ENCODE assay signal across 8 cellular contexts in genomic region chr15:58440181-58440910, GRCh38. TPM values are rescaled to one million over a fixed set of nuclear protein-coding genes. Genes with fewer than 3 reads are reported as not detected.
DNase-seq lines count a peak whose midpoint lies in the region; ATAC-seq and TF ChIP-seq lines count a peak whose summit lies in the region.

No MANE protein-coding gene starts in this region.

- H3K9me2 ChIP-seq in HCT116 (ENCODE audit: insufficient read depth), result no peaks in the 10 kb centered on the region

- peak; percentile 69 for ATAC-seq in HCT116
- ATAC-seq in activated naive CD8-positive, alpha-beta T cell treated with anti-CD3 and anti-CD28 coated beads, Interleukin-2, amount 10 ng/mL, durations not matched to agents 7 days and 5 days (ENCODE audit: low read depth), result no peak
- peak; percentile 55 to 92 (median 90) for ATAC-seq in heart right ventricle
- no peak for ATAC-seq in HG03378 (IDR thresholded peaks at IDR 0.05; ENCODE audit: unreplicated experiment)
- ATAC-seq in GM19023 (IDR thresholded peaks at IDR 0.05; ENCODE audit: unreplicated experiment), result no peak
- no peak for ATAC-seq in HG03442 (IDR thresholded peaks at IDR 0.05; ENCODE audit: unreplicated experiment)

- no peaks in the 10 kb centered on the region for H3K9me3 Mint-ChIP-seq in activated naive CD8-positive, alpha-beta T cell treated with anti-CD3 and anti-CD28 coated beads, Interleukin-2, amount 10 ng/mL, durations not matched to agents 7 days and 5 days

- no peaks in the 10 kb centered on the region for H3K79me2 ChIP-seq in HCT116 (ENCODE audit: insufficient read depth, low read length)

- peak; percentile 59 for DNase-seq in HCT116 (ENCODE audit: low read depth, low spot score)
- DNase-seq in activated naive CD8-positive, alpha-beta T cell treated with anti-CD3 and anti-CD28 coated beads, Interleukin-2, amount 10 ng/mL, durations not matched to agents 7 days and 5 days, result no peak
- DNase-seq in heart right ventricle, result peak in 1 of 2 donors; percentile 61
- DNase-seq in NCI-H748 (lab: John Stamatoyannopoulos, UW; ENCODE audit: unreplicated experiment), result no peak

- intact Hi-C loops in HCT116 (cut with micrococcal nuclease) (no loop called here), heart right ventricle (cut with DNase I) (loop anchor here in 5 of 10 donors (1.0 to 10.0 kb wide), 9 partner anchors 18 to 334 kb away; partner anchors contain the start of genes ADAM10 (in 2 of the 5) and MINDY2 (in 1 of the 5))

- H3K4me1 ChIP-seq in HCT116 (ENCODE audit: control insufficient read depth in 1 of 2, insufficient read depth in 2 of 2, low read length in 2 of 2) (peaks cover 40 to 53% of the 10 kb centered on the region in 2 experiments), heart right ventricle (peaks cover 23 to 46% (median 40%) of the 10 kb centered on the region in 9 donors), skeletal muscle satellite cell (ENCODE audit: control insufficient read depth, insufficient read depth, low read length) (peaks cover 52% of the 10 kb centered on the region)

- TF ChIP-seq RAD21 in HCT116 (IDR thresholded peaks at IDR 0.05; ENCODE audit: low read depth), result peak; percentile 29

- H3K36me3 Mint-ChIP-seq in activated naive CD8-positive, alpha-beta T cell treated with anti-CD3 and anti-CD28 coated beads, Interleukin-2, amount 10 ng/mL, durations not matched to agents 7 days and 5 days, result peaks cover 18% of the 10 kb centered on the region

- peak overlapping the region; percentile 68 for H3K9ac ChIP-seq in HCT116 (ENCODE audit: low read length)
- H3K9ac ChIP-seq in skeletal muscle satellite cell (ENCODE audit: low read depth, low read length), result peak overlapping the region; percentile 65

- peak overlapping the region; percentile 60 for H2AFZ ChIP-seq in HCT116 (ENCODE audit: low read depth, low read length, poor library complexity, severe bottlenecking)

- WGBS in heart right ventricle, 2 donors, result 40 to 47% methylated on average over 7 of the region's 7 CpGs

- H3K27me3 Mint-ChIP-seq in activated naive CD8-positive, alpha-beta T cell treated with anti-CD3 and anti-CD28 coated beads, Interleukin-2, amount 10 ng/mL, durations not matched to agents 7 days and 5 days, result no peaks in the 10 kb centered on the region

- POLR2A ChIA-PET in HCT116 (lab: Charles Lee), result interaction anchor here (1.0 to 1.5 kb wide), 3 partner anchors 20 to 330 kb away, joined by 3 to 6 read pairs (median 4); partner anchors contain the start of gene MINDY2
- POLR2A ChIA-PET in activated naive CD8-positive, alpha-beta T cell treated with anti-CD3 and anti-CD28 coated beads, Interleukin-2, amount 10 ng/mL, durations not matched to agents 7 days and 5 days (lab: Charles Lee), result interaction anchor here (1.0 to 1.2 kb wide), 2 partner anchors 44 to 105 kb away, joined by 3 to 5 read pairs; no protein-coding TSS in a partner anchor

- no TSS peak for BruUV-seq in HCT116 (replicated peaks; lab: Mats Ljungman, UMichigan)

- RAD21 ChIA-PET in HCT116 (lab: Charles Lee; ENCODE audit: low non-redundant PET in 1 of 2, low total read pairs in 2 of 2, uncharacterized antibody in 2 of 2, unreplicated experiment in 2 of 2), result interaction anchor here in 1 of 2 experiments (1.0 kb wide), 1 partner anchor 27 kb away, joined by 4 read pairs; no protein-coding TSS in a partner anchor

- H3K4me3 Mint-ChIP-seq in activated naive CD8-positive, alpha-beta T cell treated with anti-CD3 and anti-CD28 coated beads, Interleukin-2, amount 10 ng/mL, durations not matched to agents 7 days and 5 days, result no peak overlapping the region

- no peaks in the 10 kb centered on the region for H3K27me3 ChIP-seq in HCT116 (ENCODE audit: insufficient read depth, low read length)
- no peaks in the 10 kb centered on the region for H3K27me3 ChIP-seq in heart right ventricle
- no peaks in the 10 kb centered on the region for H3K27me3 ChIP-seq in skeletal muscle satellite cell (ENCODE audit: control insufficient read depth, insufficient read depth, low read length)

- H3K36me3 ChIP-seq in HCT116 (ENCODE audit: control insufficient read depth in 1 of 2, insufficient read depth in 2 of 2, low read length in 2 of 2), result no peaks in the 10 kb centered on the region
- H3K36me3 ChIP-seq in heart right ventricle, result no peaks in the 10 kb centered on the region
- H3K36me3 ChIP-seq in skeletal muscle satellite cell (ENCODE audit: insufficient read depth, low read length), result no peaks in the 10 kb centered on the region

- H3K4me3 ChIP-seq in HCT116 (replicated peaks in 1 of 2; ENCODE audit: low read depth in 1 of 2, low read length in 2 of 2), result peak overlapping the region; percentile 10 to 49; a peak in 3 of 4 replicates
- no peak overlapping the region for H3K4me3 ChIP-seq in heart right ventricle
- H3K4me3 ChIP-seq in skeletal muscle satellite cell (ENCODE audit: low read length), result no peak overlapping the region

- CTCF ChIA-PET in HCT116 (lab: Charles Lee), result interaction anchor here (1.6 kb wide), 1 partner anchor 77 kb away, joined by 4 read pairs; no protein-coding TSS in a partner anchor

- no peak for TF ChIP-seq POLR2A in HCT116 (IDR thresholded peaks at IDR 0.05; ENCODE audit: borderline replicate concordance, extremely low read depth, insufficient read depth, insufficient read length)

- H3K9me3 ChIP-seq in HCT116 (ENCODE audit: control insufficient read depth in 1 of 2, insufficient read depth in 1 of 2, low read depth in 1 of 2, low read length in 2 of 2) (no peaks in the 10 kb centered on the region), heart right ventricle (no peaks in the 10 kb centered on the region), skeletal muscle satellite cell (replicated peaks; ENCODE audit: low read length) (no peaks in the 10 kb centered on the region)

- peak overlapping the region; percentile 71 for H3K27ac Mint-ChIP-seq in activated naive CD8-positive, alpha-beta T cell treated with anti-CD3 and anti-CD28 coated beads, Interleukin-2, amount 10 ng/mL, durations not matched to agents 7 days and 5 days

- peaks cover 38% of the 10 kb centered on the region for H3K4me1 Mint-ChIP-seq in activated naive CD8-positive, alpha-beta T cell treated with anti-CD3 and anti-CD28 coated beads, Interleukin-2, amount 10 ng/mL, durations not matched to agents 7 days and 5 days

- H3K27ac ChIP-seq in HCT116 (ENCODE audit: low read depth, low read length) (peak overlapping the region; percentile 98), heart right ventricle (peak overlapping the region; percentile 75 to 90 (median 85))

- H3K4me2 ChIP-seq in HCT116 (ENCODE audit: low read length) (peak overlapping the region; percentile 83), skeletal muscle satellite cell (ENCODE audit: low read length) (peak overlapping the region; percentile 49)

- TF ChIP-seq CTCF in HCT116 (IDR thresholded peaks at IDR 0.05 in 2 of 3, conservative IDR thresholded peaks at IDR 0.05 in 1 of 3; ENCODE audit: borderline replicate concordance in 1 of 3, insufficient read depth in 1 of 3, low read depth in 2 of 3, low read length in 2 of 3) (no peak), heart right ventricle (IDR thresholded peaks at IDR 0.05) (no peak)

- no peaks in the 10 kb centered on the region for H4K20me1 ChIP-seq in HCT116 (ENCODE audit: insufficient read depth)

TF ChIP-seq in HCT116, 20 proteins besides CTCF, POLR2A, EP300 and RAD21 (continues in another document):
- TF ChIP-seq CEBPB (IDR thresholded peaks at IDR 0.05; ENCODE audit: low read depth) (peak; percentile 64), MAX (IDR thresholded peaks at IDR 0.05) (no peak), SP1 (IDR thresholded peaks at IDR 0.05; ENCODE audit: low read depth) (peak; percentile 87), JUND (IDR thresholded peaks at IDR 0.05) (peak; percentile 83), ZFX (IDR thresholded peaks at IDR 0.05) (no peak), ZNF274 (IDR thresholded peaks at IDR 0.05; ENCODE audit: low read depth, low read length) (no peak), SIN3A (IDR thresholded peaks at IDR 0.05; ENCODE audit: low read depth) (peak; percentile 54; the same call in 1 of the 2 replicates), TCF7L2 (IDR thresholded peaks at IDR 0.05; ENCODE audit: borderline replicate concordance, extremely low read depth, insufficient read depth, insufficient read length) (no peak), YY1 (IDR thresholded peaks at IDR 0.05; ENCODE audit: extremely low read depth, insufficient replicate concordance, low read depth, low read length) (no peak), CBX3 (IDR thresholded peaks at IDR 0.05; ENCODE audit: low read depth) (peak; percentile 43; the same call in 1 of the 2 replicates), ELF1 (IDR thresholded peaks at IDR 0.05; ENCODE audit: borderline replicate concordance, low read depth) (no peak)

RNA-seq across cellular contexts. Expression of gene LIPC, which starts 8.6 kb away (rescaled TPM):
- total RNA-seq in HCT116 (2021; ENCODE audit: unreplicated experiment), result not detected
- 0.10 and 0.12 TPM in 2 replicates for polyA plus RNA-seq in HCT116 (2012)
- total RNA-seq in activated naive CD8-positive, alpha-beta T cell treated with anti-CD3 and anti-CD28 coated beads, Interleukin-2, amount 10 ng/mL, durations not matched to agents 7 days and 5 days, result 1 to 10 TPM; 7.4 to 9.0 TPM
- total RNA-seq in heart right ventricle, result 1 to 10 TPM in 1 of 10 donors, under 1 TPM in 8, not detected in 1; 0.23 to 1.3 (median 0.42) TPM
- under 1 TPM; 0.22 to 0.44 TPM for polyA plus RNA-seq in heart right ventricle
- 0.51 TPM in 1 of 2 replicates, not detected in the other for total RNA-seq in skeletal muscle satellite cell (2012; rRNA removed)

Comparison
In these comparisons a context has a peak if more than half of its experiments do, and no peak if none do; other contexts are left out.
1. ATAC-seq: peak in HCT116 (single experiment) and heart right ventricle (8 of 8); none in activated naive CD8-positive, alpha-beta T cell treated with anti-CD3 and anti-CD28 coated beads, Interleukin-2, amount 10 ng/mL, durations not matched to agents 7 days and 5 days (single experiment), HG03378 (single experiment), GM19023 (single experiment) and HG03442 (single experiment).
2. H3K4me3 ChIP-seq: peak in HCT116 (2 of 2); none in heart right ventricle (0 of 10) and skeletal muscle satellite cell (single experiment).